17 cellular contexts compared by ENCODE assay signal in the genomic region with DNA sequence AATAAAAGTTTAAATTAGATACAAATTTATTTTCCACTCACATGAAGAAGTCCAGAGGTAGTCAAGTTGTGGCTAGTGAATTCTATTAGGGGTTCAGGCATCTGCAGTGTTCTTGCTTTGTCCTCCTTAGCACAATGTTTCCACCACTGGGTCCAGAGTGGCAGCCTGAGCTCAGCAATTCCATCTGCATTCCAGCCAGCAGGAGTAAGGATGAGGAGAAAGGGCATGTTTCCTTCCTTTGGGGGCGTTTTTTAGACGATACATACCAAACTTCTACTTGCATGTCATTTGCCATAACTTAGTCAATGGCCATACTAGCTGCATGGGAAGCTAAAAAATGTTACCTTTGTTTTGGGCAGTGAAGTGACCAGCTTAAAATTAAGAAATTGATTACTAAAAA.
DNase-seq lines count a peak whose midpoint lies in the region; ATAC-seq, FAIRE-seq and TF ChIP-seq lines count a peak whose summit lies in the region.
"Had no signal": no experiment of that assay in that cellular context is flagged by ENCODE, and none has a peak within 500 bp of the region (broad histone marks: within the 10 kb centered on the region; RNA-seq: fewer than 3 reads in every experiment).

No MANE protein-coding gene starts in this region.

- no peak overlapping the region for H2AFZ ChIP-seq in H1 (ENCODE audit: low read length)
- no peak overlapping the region for H2AFZ ChIP-seq in trophoblast cell (ENCODE audit: insufficient read depth, low read length, poor library complexity)
- H2AFZ ChIP-seq in smooth muscle cell (ENCODE audit: low read depth), result no peak overlapping the region

- no peak overlapping the region for H2BK15ac ChIP-seq in H1 (ENCODE audit: low read length)

- H3K4me3 ChIP-seq in H1 (ENCODE audit: extremely low read depth in 1 of 4, insufficient read depth in 2 of 4, low read depth in 3 of 4, low read length in 4 of 4) (no peak overlapping the region), trophoblast cell (ENCODE audit: low read depth, low read length) (no peak overlapping the region), suprapubic skin (no peak overlapping the region), smooth muscle cell (no peak overlapping the region)
- H3K4me3 ChIP-seq: A549, BLaER1, GM12878 had no signal

- H3K27me3 ChIP-seq in H1 (replicated peaks in 1 of 4; ENCODE audit: control insufficient read depth in 3 of 4, extremely low read depth in 1 of 4, insufficient read depth in 3 of 4, low read length in 3 of 4) (no peaks in the 10 kb centered on the region), trophoblast cell (ENCODE audit: insufficient read depth, low read length) (no peaks in the 10 kb centered on the region), suprapubic skin (no peaks in the 10 kb centered on the region), smooth muscle cell (ENCODE audit: low read depth) (no peaks in the 10 kb centered on the region)
- H3K27me3 ChIP-seq: BLaER1 had no signal

- CTCF ChIA-PET in H1 (lab: Charles Lee; ENCODE audit: partially characterized antibody), result interaction anchor here (0.6 to 2.9 kb wide), 8 partner anchors 8 to 405 kb away, joined by 3 to 7 read pairs (median 3); no protein-coding TSS in a partner anchor

- H3K23ac ChIP-seq in H1 (ENCODE audit: insufficient read length) (no peak overlapping the region), trophoblast cell (ENCODE audit: low read length) (no peak overlapping the region)

- H3K23me2 ChIP-seq in H1 (ENCODE audit: low read depth, low read length), result no peaks in the 10 kb centered on the region; the same call in 1 of the 2 replicates

- H3K4me3 Mint-ChIP-seq in HFFc6, result no peak overlapping the region
- H3K4me3 Mint-ChIP-seq: CD8-positive, alpha-beta memory T cell had no signal

- TF ChIP-seq EP300 in H1 (IDR thresholded peaks at IDR 0.05; ENCODE audit: borderline replicate concordance in 1 of 2, low read depth in 2 of 2, low read length in 2 of 2) (no peak), suprapubic skin (IDR thresholded peaks at IDR 0.05) (no peak)

- FAIRE-seq in H1 (lab: Jason Lieb, UNC), result no peak
- FAIRE-seq: A549, GM12878, GM18507 had no signal

- H3F3A ChIP-seq in smooth muscle cell (ENCODE audit: low read depth), result peaks cover 18% of the 10 kb centered on the region

- no peak overlapping the region for H2BK120ac ChIP-seq in H1 (replicated peaks; ENCODE audit: low read depth, low read length)
- no peak overlapping the region for H2BK120ac ChIP-seq in trophoblast cell (ENCODE audit: insufficient read depth, low read length, poor library complexity)

- H3K14ac ChIP-seq in H1 (ENCODE audit: insufficient read length) (no peak overlapping the region), trophoblast cell (ENCODE audit: low read length) (no peak overlapping the region)

- POLR2A ChIA-PET in H1 (lab: Charles Lee; ENCODE audit: partially characterized antibody), result no interaction called here

- H3K27me3 Mint-ChIP-seq in HFFc6 (ENCODE audit: insufficient read depth), result no peaks in the 10 kb centered on the region; the same call in 1 of the 2 replicates

- H2BK5ac ChIP-seq in H1 (ENCODE audit: low read depth, low read length) (no peak overlapping the region), trophoblast cell (ENCODE audit: low read depth, low read length, poor library complexity) (no peak overlapping the region)

- no peak overlapping the region for H3K4ac ChIP-seq in H1 (replicated peaks; ENCODE audit: insufficient read length, low read depth, low read length)
- H3K4ac ChIP-seq in trophoblast cell (ENCODE audit: low read depth, low read length), result no peak overlapping the region

- TF ChIP-seq CTCF in HFFc6 (IDR thresholded peaks at IDR 0.05) (peak; percentile 32; the same call in 1 of the 2 replicates), H1 (IDR thresholded peaks at IDR 0.05; ENCODE audit: control extremely low read depth in 1 of 3, insufficient read depth in 1 of 3, low read depth in 1 of 3, low read length in 3 of 3) (no peak), suprapubic skin (IDR thresholded peaks at IDR 0.05) (no peak), smooth muscle cell (IDR thresholded peaks at IDR 0.05; ENCODE audit: borderline replicate concordance, insufficient read depth, poor library complexity, severe bottlenecking) (no peak)

- H3K27ac ChIP-seq in H1 (ENCODE audit: low read depth, low read length) (no peak overlapping the region), trophoblast cell (ENCODE audit: low read depth, low read length) (no peak overlapping the region), suprapubic skin (no peak overlapping the region), smooth muscle cell (ENCODE audit: low read depth) (no peak overlapping the region)
- H3K27ac ChIP-seq: A549, BLaER1 had no signal

- no peak overlapping the region for H2BK12ac ChIP-seq in H1 (ENCODE audit: low read depth, low read length)
- no peak overlapping the region for H2BK12ac ChIP-seq in trophoblast cell (ENCODE audit: low read length)

- peaks cover 11% of the 10 kb centered on the region for H3K36me3 Mint-ChIP-seq in HFFc6 (ENCODE audit: low read depth)
- H3K36me3 Mint-ChIP-seq: CD8-positive, alpha-beta memory T cell had no signal

- 97% methylated on average over 2 of the region's 2 CpGs; no CpG with 5 or more reads in 1 of the 2 experiments for WGBS in H1 (ENCODE audit: extremely low coverage in 1 of 2, insufficient coverage in 1 of 2, insufficient read length in 1 of 2, insufficient replicate concordance in 2 of 2, low coverage in 1 of 2, low lambda C conversion rate in 2 of 2, missing lambda C conversion rate in 1 of 2), 2 experiments
- WGBS in trophoblast cell (ENCODE audit: extremely low coverage, insufficient coverage, insufficient read length), result no CpG with 5 or more reads among the region's 2 CpGs
- WGBS in suprapubic skin, result 94% methylated on average over 2 of the region's 2 CpGs
- 86% methylated on average over 2 of the region's 2 CpGs for WGBS in smooth muscle cell (ENCODE audit: low lambda C conversion rate)

- H3K79me1 ChIP-seq in H1 (ENCODE audit: low read depth, low read length) (no peaks in the 10 kb centered on the region), trophoblast cell (ENCODE audit: low read length) (peaks cover 12% of the 10 kb centered on the region)

- no peak overlapping the region for H3K18ac ChIP-seq in H1 (ENCODE audit: extremely low read depth, low read length)
- no peak overlapping the region for H3K18ac ChIP-seq in trophoblast cell (ENCODE audit: low read length)

- no peak for TF ChIP-seq RAD21 in H1 (IDR thresholded peaks at IDR 0.05 in 1 of 2, conservative IDR thresholded peaks at IDR 0.05 in 1 of 2; ENCODE audit: low read depth in 2 of 2, low read length in 2 of 2)

- H3K27ac Mint-ChIP-seq in HFFc6, result no peak overlapping the region
- H3K27ac Mint-ChIP-seq: CD8-positive, alpha-beta memory T cell had no signal

- no peak for TF ChIP-seq POLR2A in H1 (IDR thresholded peaks at IDR 0.05; ENCODE audit: control extremely low read depth in 1 of 2, low read depth in 2 of 2, low read length in 2 of 2)
- no peak for TF ChIP-seq POLR2A in suprapubic skin (IDR thresholded peaks at IDR 0.05)

- H4K5ac ChIP-seq in H1 (ENCODE audit: insufficient read length, low read depth, low read length), result no peak overlapping the region

- H2AK5ac ChIP-seq in H1 (ENCODE audit: low read depth, low read length) (no peak overlapping the region), trophoblast cell (ENCODE audit: low read length) (no peak overlapping the region)

- H3K36me3 ChIP-seq in H1 (ENCODE audit: control insufficient read depth in 2 of 4, insufficient read depth in 4 of 4, low read length in 3 of 4) (no peaks in the 10 kb centered on the region), trophoblast cell (ENCODE audit: control insufficient read depth in 1 of 2, insufficient read depth in 2 of 2, low read length in 2 of 2) (no peaks in the 10 kb centered on the region), suprapubic skin (no peaks in the 10 kb centered on the region), smooth muscle cell (ENCODE audit: low read depth) (no peaks in the 10 kb centered on the region)
- H3K36me3 ChIP-seq: BLaER1 had no signal

- H4K20me1 ChIP-seq in H1 (replicated peaks in 1 of 2; ENCODE audit: control insufficient read depth in 1 of 2, insufficient read depth in 2 of 2, low read length in 2 of 2) (no peaks in the 10 kb centered on the region), smooth muscle cell (ENCODE audit: low read depth) (no peaks in the 10 kb centered on the region)
- H4K20me1 ChIP-seq: BLaER1 had no signal

- H3K79me2 ChIP-seq in H1 (ENCODE audit: control insufficient read depth in 1 of 2, insufficient read depth in 2 of 2, low read length in 2 of 2) (no peaks in the 10 kb centered on the region), trophoblast cell (ENCODE audit: control insufficient read depth, insufficient read depth, low read length, poor library complexity) (peaks cover 4% of the 10 kb centered on the region), smooth muscle cell (ENCODE audit: low read depth) (no peaks in the 10 kb centered on the region)

- H4K91ac ChIP-seq in H1 (replicated peaks; ENCODE audit: insufficient read length, low read length) (no peak overlapping the region), trophoblast cell (ENCODE audit: low read depth, low read length) (no peak overlapping the region)

- intact Hi-C loops in left cardiac atrium (cut with DNase I), result no loop called here

- H4K12ac ChIP-seq in trophoblast cell (ENCODE audit: low read depth, low read length), result no peak overlapping the region

- no peak overlapping the region for H3K9ac ChIP-seq in H1 (replicated peaks in 1 of 4; ENCODE audit: extremely low read depth in 1 of 4, low read depth in 3 of 4, low read length in 3 of 4)
- H3K9ac ChIP-seq in trophoblast cell (ENCODE audit: low read length), result no peak overlapping the region
- H3K9ac ChIP-seq in smooth muscle cell (ENCODE audit: low read depth), result no peak overlapping the region
- H3K9ac ChIP-seq: BLaER1 had no signal

- no peaks in the 10 kb centered on the region for H3K9me3 Mint-ChIP-seq in HFFc6

- no peaks in the 10 kb centered on the region for H3K9me3 ChIP-seq in H1 (ENCODE audit: insufficient read depth in 2 of 2, low read depth in 1 of 2, low read length in 1 of 2)
- no peaks in the 10 kb centered on the region for H3K9me3 ChIP-seq in trophoblast cell (ENCODE audit: insufficient read depth, low read depth, low read length)
- no peaks in the 10 kb centered on the region for H3K9me3 ChIP-seq in suprapubic skin
- no peaks in the 10 kb centered on the region for H3K9me3 ChIP-seq in smooth muscle cell (replicated peaks; ENCODE audit: low read depth)
- H3K9me3 ChIP-seq: A549, BLaER1, Caco-2 had no signal

- no peak overlapping the region for H4K8ac ChIP-seq in H1 (ENCODE audit: extremely low read depth, insufficient read depth, low read length)
- no peak overlapping the region for H4K8ac ChIP-seq in trophoblast cell (ENCODE audit: low read depth, low read length)

- H3K4me2 ChIP-seq in H1 (ENCODE audit: insufficient read depth in 1 of 2, low read depth in 2 of 2, low read length in 2 of 2) (no peak overlapping the region), trophoblast cell (ENCODE audit: low read length) (no peak overlapping the region), smooth muscle cell (no peak overlapping the region)
- H3K4me2 ChIP-seq: A549, BLaER1 had no signal

- no peak for ATAC-seq in left cardiac atrium
- ATAC-seq in HG03159 (IDR thresholded peaks at IDR 0.05; ENCODE audit: unreplicated experiment), result no peak
- ATAC-seq: A549, GM12878 had no signal

- H3K56ac ChIP-seq in H1 (replicated peaks; ENCODE audit: insufficient read length, low read depth, low read length), result no peak overlapping the region

- H3K4me1 Mint-ChIP-seq in HFFc6 (ENCODE audit: low read depth), result peaks cover 59% of the 10 kb centered on the region
- H3K4me1 Mint-ChIP-seq: CD8-positive, alpha-beta memory T cell had no signal

- H3K4me1 ChIP-seq in H1 (replicated peaks in 1 of 4; ENCODE audit: control insufficient read depth in 3 of 4, insufficient read depth in 4 of 4, low read length in 3 of 4) (peaks cover 0 to 10% (median 4%) of the 10 kb centered on the region in 4 experiments; a peak in 5 of 7 replicates), trophoblast cell (ENCODE audit: control insufficient read depth in 1 of 2, insufficient read depth in 2 of 2, low read length in 2 of 2) (peaks cover 9% of the 10 kb centered on the region in 2 experiments), suprapubic skin (peaks cover 11% of the 10 kb centered on the region), smooth muscle cell (ENCODE audit: low read depth) (peaks cover 13% of the 10 kb centered on the region)

- DNase-seq in EL (peak; percentile 25), HFFc6 (no peak), H1 (ENCODE audit: low read depth in 1 of 2, low spot score in 2 of 2) (no peak), trophoblast cell (peak; percentile 16 to 44), suprapubic skin (ENCODE audit: low spot score in 2 of 2) (no peak), left cardiac atrium (no peak), smooth muscle cell (lab: John Stamatoyannopoulos, UW; ENCODE audit: unreplicated experiment) (no peak)
- DNase-seq: AML-193; Caco-2; CD8-positive, alpha-beta memory T cell; DND-41; H7 had no signal

- no peak overlapping the region for H2BK20ac ChIP-seq in H1 (ENCODE audit: low read length)

Comparison
In these comparisons a context has a peak if more than half of its experiments do, and no peak if none do; other contexts are left out.
1. DNase-seq: peak in EL (single experiment) and trophoblast cell (2 of 2); none in HFFc6 (single experiment), H1 (0 of 2), suprapubic skin (0 of 2), left cardiac atrium (single experiment) and smooth muscle cell (single experiment).